9 cellular contexts compared by ENCODE assay signal in genomic region chr15:55267401-55268053, GRCh38. TPM values are rescaled to one million over a fixed set of nuclear protein-coding genes. Genes with fewer than 3 reads are reported as not detected.
DNase-seq lines count a peak whose midpoint lies in the region; ATAC-seq, FAIRE-seq and TF ChIP-seq lines count a peak whose summit lies in the region.
"Had no signal": no experiment of that assay in that cellular context is flagged by ENCODE, and none has a peak within 500 bp of the region (broad histone marks: within the 10 kb centered on the region; RNA-seq: fewer than 3 reads in every experiment).

No MANE protein-coding gene starts in this region.

- no peaks in the 10 kb centered on the region for H3K9me3 ChIP-seq in thyroid gland

- H3K27me3 Mint-ChIP-seq in memory B cell, result no peaks in the 10 kb centered on the region

- DNase-seq in GM18507 (ENCODE audit: extremely low spot score, insufficient read length, low read depth) (no peak), RPMI7951 (ENCODE audit: low read depth) (peak; percentile 75), memory B cell (ENCODE audit: low spot score in 2 of 2) (peak; percentile 42 to 52), thyroid gland (peak; percentile 20 to 30), cerebellum (ENCODE audit: low spot score) (no peak), RCC 7860 (ENCODE audit: low spot score) (no peak)
- DNase-seq in activated naive CD4-positive, alpha-beta T cell treated with Interleukin-2 at 50 U/mL for 16 hours, result peak; percentile 66

- peak overlapping the region; percentile 95 for H3K27ac Mint-ChIP-seq in memory B cell

- H3K4me3 ChIP-seq in thyroid gland (replicated peaks in 1 of 3), result no peak overlapping the region

- TF ChIP-seq CTCF in thyroid gland (IDR thresholded peaks at IDR 0.05), result no peak

- TF ChIP-seq POLR2A in thyroid gland (IDR thresholded peaks at IDR 0.05), result no peak

- H3K27me3 ChIP-seq in thyroid gland, result no peaks in the 10 kb centered on the region

- intact Hi-C loops in thyroid gland (cut with DNase I), result no loop called here

- H3K4me1 ChIP-seq in thyroid gland, result peaks cover 10 to 11% of the 10 kb centered on the region in 2 donors

- 79 to 82% methylated on average over 10 of the region's 10 CpGs for WGBS in thyroid gland, 2 donors

- ATAC-seq in HG02870 (IDR thresholded peaks at IDR 0.05; ENCODE audit: unreplicated experiment) (peak; percentile 48), memory B cell (ENCODE audit: low read depth) (peak; percentile 98)

- peak overlapping the region; percentile 82 for H3K4me3 Mint-ChIP-seq in memory B cell

- H3K9me3 Mint-ChIP-seq in memory B cell, result no peaks in the 10 kb centered on the region

- peak; percentile 45 for FAIRE-seq in GM18507 (lab: Jason Lieb, UNC)
- no peak for FAIRE-seq in RCC 7860 (lab: Jason Lieb, UNC)
- FAIRE-seq: keratinocyte had no signal

- H3K4me1 Mint-ChIP-seq in memory B cell, result peaks cover 22% of the 10 kb centered on the region

- H3K36me3 ChIP-seq in thyroid gland, result no peaks in the 10 kb centered on the region

- no peak overlapping the region for H3K27ac ChIP-seq in thyroid gland

- peaks cover 8% of the 10 kb centered on the region for H3K36me3 Mint-ChIP-seq in memory B cell

RNA-seq across cellular contexts. Expression of gene RAB27A, which starts 22.1 kb away (rescaled TPM):
- 17.8 and 19.0 TPM in 2 replicates for total RNA-seq in RPMI7951 (2014; rRNA removed; shearing (Covaris generic))
- 10 to 100 TPM; 14.7 to 35.6 (median 26.4) TPM for total RNA-seq in thyroid gland
- 7.1 TPM for total RNA-seq in cerebellum

RNA-seq across cellular contexts. Expression of gene PIGBOS1, which starts 51.4 kb away (rescaled TPM):
- total RNA-seq in RPMI7951 (2014; rRNA removed; shearing (Covaris generic)), result 25.6 and 30.7 TPM in 2 replicates
- total RNA-seq in thyroid gland, result 10 to 100 TPM; 16.9 to 32.3 (median 21.6) TPM
- total RNA-seq in cerebellum, result 5.6 TPM

RNA-seq across cellular contexts. Expression of gene PIGB, which starts 51.5 kb away (rescaled TPM):
- 21.0 and 29.7 TPM in 2 replicates for total RNA-seq in RPMI7951 (2014; rRNA removed; shearing (Covaris generic))
- total RNA-seq in thyroid gland (10 to 100 TPM; 12.9 to 29.4 (median 24.1) TPM), cerebellum (12.1 TPM)

Comparison
In these comparisons a context has a peak if more than half of its experiments do, and no peak if none do; other contexts are left out.
1. DNase-seq: peak in RPMI7951 (single experiment), activated naive CD4-positive, alpha-beta T cell treated with Interleukin-2 at 50 U/mL for 16 hours (single experiment), memory B cell (2 of 2) and thyroid gland (2 of 2); none in GM18507 (single experiment), cerebellum (single experiment) and RCC 7860 (single experiment).